Comparison of ENCODE assay signal across 8 cellular contexts in genomic region chr5:139650031-139650688, GRCh38. TPM values are rescaled to one million over a fixed set of nuclear protein-coding genes. Genes with fewer than 3 reads are reported as not detected.
DNase-seq lines count a peak whose midpoint lies in the region; ATAC-seq and TF ChIP-seq lines count a peak whose summit lies in the region.

No MANE protein-coding gene starts in this region.

- H3K9me3 ChIP-seq in cardiac muscle cell (ENCODE audit: low read depth): no peaks in the 10 kb centered on the region

- H3K27me3 Mint-ChIP-seq in activated CD4-positive, alpha-beta T cell treated with anti-CD3 and anti-CD28 coated beads, Interleukin-2, amount 10 ng/mL, durations not matched to agents 7 days and 5 days: peaks cover 78% of the 10 kb centered on the region
- H3K27me3 Mint-ChIP-seq in activated CD8-positive, alpha-beta T cell treated with anti-CD3 and anti-CD28 coated beads for 36 hours: peaks cover 42% of the 10 kb centered on the region
- H3K27me3 Mint-ChIP-seq in progenitor cell of endocrine pancreas: no peaks in the 10 kb centered on the region

- no peaks in the 10 kb centered on the region for H3K9me3 Mint-ChIP-seq in activated CD4-positive, alpha-beta T cell treated with anti-CD3 and anti-CD28 coated beads, Interleukin-2, amount 10 ng/mL, durations not matched to agents 7 days and 5 days
- H3K9me3 Mint-ChIP-seq in activated CD8-positive, alpha-beta T cell treated with anti-CD3 and anti-CD28 coated beads for 36 hours: no peaks in the 10 kb centered on the region
- no peaks in the 10 kb centered on the region for H3K9me3 Mint-ChIP-seq in progenitor cell of endocrine pancreas (ENCODE audit: low read depth)

- H3K27ac Mint-ChIP-seq in activated CD4-positive, alpha-beta T cell treated with anti-CD3 and anti-CD28 coated beads, Interleukin-2, amount 10 ng/mL, durations not matched to agents 7 days and 5 days: no peak overlapping the region
- no peak overlapping the region for H3K27ac Mint-ChIP-seq in activated CD8-positive, alpha-beta T cell treated with anti-CD3 and anti-CD28 coated beads for 36 hours
- H3K27ac Mint-ChIP-seq in progenitor cell of endocrine pancreas: peak overlapping the region; percentile 97

- H3K4me1 Mint-ChIP-seq in activated CD4-positive, alpha-beta T cell treated with anti-CD3 and anti-CD28 coated beads, Interleukin-2, amount 10 ng/mL, durations not matched to agents 7 days and 5 days: peaks cover 32% of the 10 kb centered on the region
- H3K4me1 Mint-ChIP-seq in activated CD8-positive, alpha-beta T cell treated with anti-CD3 and anti-CD28 coated beads for 36 hours (ENCODE audit: low read depth): peaks cover 48% of the 10 kb centered on the region
- peaks cover 58% of the 10 kb centered on the region for H3K4me1 Mint-ChIP-seq in progenitor cell of endocrine pancreas (ENCODE audit: low read depth)

- no peak for DNase-seq in activated CD4-positive, alpha-beta T cell treated with anti-CD3 and anti-CD28 coated beads, Interleukin-2, amount 10 ng/mL, durations not matched to agents 7 days and 5 days
- DNase-seq in activated CD4-positive, alpha-beta T cell treated with anti-CD3 and anti-CD28 coated beads for 1 hour: no peak
- peak; percentile 60 for DNase-seq in activated CD8-positive, alpha-beta T cell treated with anti-CD3 and anti-CD28 coated beads for 36 hours
- DNase-seq in cardiac muscle cell (ENCODE audit: low read depth in 1 of 2, low spot score in 1 of 2) (peak in 1 of 2 donors; percentile 76), progenitor cell of endocrine pancreas (ENCODE audit: low spot score, unreplicated experiment) (no peak), GDM1 (lab: John Stamatoyannopoulos, UW) (no peak), glomerular visceral epithelial cell (ENCODE audit: extremely low spot score) (no peak)

- CTCF ChIA-PET in activated CD4-positive, alpha-beta T cell treated with anti-CD3 and anti-CD28 coated beads, Interleukin-2, amount 10 ng/mL, durations not matched to agents 7 days and 5 days (lab: Charles Lee): interaction anchor here (0.8 to 1.8 kb wide), 6 partner anchors 11 to 116 kb away, joined by 3 to 5 read pairs (median 4); no protein-coding TSS in a partner anchor
- CTCF ChIA-PET in activated CD8-positive, alpha-beta T cell treated with anti-CD3 and anti-CD28 coated beads for 36 hours (lab: Charles Lee): interaction anchor here (0.7 to 5.8 kb wide), 11 partner anchors 9 to 137 kb away, joined by 3 to 40 read pairs (median 3); no protein-coding TSS in a partner anchor

- peak overlapping the region; percentile 59 for H3K4me3 Mint-ChIP-seq in activated CD4-positive, alpha-beta T cell treated with anti-CD3 and anti-CD28 coated beads, Interleukin-2, amount 10 ng/mL, durations not matched to agents 7 days and 5 days
- peak overlapping the region; percentile 77 for H3K4me3 Mint-ChIP-seq in activated CD8-positive, alpha-beta T cell treated with anti-CD3 and anti-CD28 coated beads for 36 hours
- peak overlapping the region; percentile 96 for H3K4me3 Mint-ChIP-seq in progenitor cell of endocrine pancreas (ENCODE audit: low read depth)

- no peak for ATAC-seq in activated CD8-positive, alpha-beta T cell treated with anti-CD3 and anti-CD28 coated beads for 36 hours
- ATAC-seq in HG03159 (IDR thresholded peaks at IDR 0.05; ENCODE audit: unreplicated experiment): no peak

- POLR2A ChIA-PET in activated CD4-positive, alpha-beta T cell treated with anti-CD3 and anti-CD28 coated beads, Interleukin-2, amount 10 ng/mL, durations not matched to agents 7 days and 5 days (lab: Charles Lee): no interaction called here
- POLR2A ChIA-PET in activated CD8-positive, alpha-beta T cell treated with anti-CD3 and anti-CD28 coated beads for 36 hours (lab: Charles Lee): interaction anchor here (0.7 to 11.4 kb wide), 6 partner anchors 14 to 110 kb away, joined by 3 to 87 read pairs (median 4); no protein-coding TSS in a partner anchor

- no peaks in the 10 kb centered on the region for H3K27me3 ChIP-seq in cardiac muscle cell

- TF ChIP-seq CTCF in activated CD8-positive, alpha-beta T cell treated with anti-CD3 and anti-CD28 coated beads for 36 hours (IDR thresholded peaks at IDR 0.05): peak; percentile 50
- peak; percentile 33 for TF ChIP-seq CTCF in cardiac muscle cell (IDR thresholded peaks at IDR 0.05; ENCODE audit: low read depth, low read length)
- peak; percentile 43 for TF ChIP-seq CTCF in progenitor cell of endocrine pancreas (IDR thresholded peaks at IDR 0.05; ENCODE audit: unreplicated experiment)

- peaks cover 45% of the 10 kb centered on the region for H3K4me1 ChIP-seq in cardiac muscle cell (ENCODE audit: low read depth)

- intact Hi-C loops in activated CD8-positive, alpha-beta T cell treated with anti-CD3 and anti-CD28 coated beads for 36 hours (cut with micrococcal nuclease): loop anchor here (5.0 kb wide), 1 partner anchor 62 kb away; no protein-coding TSS in a partner anchor

- H3K4me3 ChIP-seq in cardiac muscle cell: peak overlapping the region; percentile 75

- no peaks in the 10 kb centered on the region for H3K36me3 ChIP-seq in cardiac muscle cell

- H3K27ac ChIP-seq in cardiac muscle cell: peak overlapping the region; percentile 99

- no peaks in the 10 kb centered on the region for H3K36me3 Mint-ChIP-seq in activated CD4-positive, alpha-beta T cell treated with anti-CD3 and anti-CD28 coated beads, Interleukin-2, amount 10 ng/mL, durations not matched to agents 7 days and 5 days (ENCODE audit: low read depth)
- H3K36me3 Mint-ChIP-seq in activated CD8-positive, alpha-beta T cell treated with anti-CD3 and anti-CD28 coated beads for 36 hours (ENCODE audit: low read depth): no peaks in the 10 kb centered on the region
- no peaks in the 10 kb centered on the region for H3K36me3 Mint-ChIP-seq in progenitor cell of endocrine pancreas (ENCODE audit: insufficient read depth)

RNA-seq across cellular contexts. Expression of gene CXXC5, which starts 2.0 kb away (rescaled TPM):
- total RNA-seq in activated CD4-positive, alpha-beta T cell treated with anti-CD3 and anti-CD28 coated beads, Interleukin-2, amount 10 ng/mL, durations not matched to agents 7 days and 5 days: 1 to 10 TPM in 1 of 2 experiments, under 1 TPM in 1; 0.99 to 1.9 TPM
- total RNA-seq in activated CD8-positive, alpha-beta T cell treated with anti-CD3 and anti-CD28 coated beads for 36 hours: 1 to 10 TPM; 3.5 to 4.3 TPM
- total RNA-seq in cardiac muscle cell (91.9 and 122 TPM in 2 replicates), progenitor cell of endocrine pancreas (79.1 and 88.2 TPM in 2 replicates)
- 70.4 and 79.4 TPM in 2 replicates for polyA plus RNA-seq in cardiac muscle cell

Comparison
In these comparisons a context has a peak if more than half of its experiments do, and no peak if none do; other contexts are left out.
1. RNA of gene CXXC5, which starts 2.0 kb away (total RNA-seq): 91.9 to 122 TPM in cardiac muscle cell and 79.1 to 88.2 TPM in progenitor cell of endocrine pancreas; 3.5 to 4.3 TPM in activated CD8-positive, alpha-beta T cell treated with anti-CD3 and anti-CD28 coated beads for 36 hours and 0.99 to 1.9 TPM in activated CD4-positive, alpha-beta T cell treated with anti-CD3 and anti-CD28 coated beads, Interleukin-2, amount 10 ng/mL, durations not matched to agents 7 days and 5 days; every median in the first group is over 10 times any median in the second.
2. Peak in every context shown above with its lines, with median percentiles within 50 percentile points of each other: H3K4me3 Mint-ChIP-seq and CTCF ChIP-seq.